15 cellular contexts compared by ENCODE assay signal in the genomic region with DNA sequence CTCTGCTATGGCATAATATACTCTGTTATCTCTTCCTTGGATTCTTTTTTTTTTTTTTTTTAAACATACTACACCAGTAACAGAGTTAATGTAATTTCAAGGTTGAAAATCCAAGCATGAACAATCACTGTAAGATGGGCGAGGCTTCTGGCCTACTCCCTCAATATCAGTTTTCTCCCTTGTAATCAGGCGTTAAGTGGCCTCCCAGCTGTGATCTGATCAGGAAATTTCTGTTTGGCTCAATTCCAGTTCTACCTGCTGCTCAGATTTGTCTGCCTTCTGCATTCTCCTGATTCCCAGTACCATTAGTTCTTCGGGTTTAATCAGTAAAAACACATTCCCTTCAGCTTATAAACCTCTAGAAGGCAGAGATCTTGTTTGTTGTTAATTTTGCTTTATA. TPM values are rescaled to one million over a fixed set of nuclear protein-coding genes. Genes with fewer than 3 reads are reported as not detected.
DNase-seq lines count a peak whose midpoint lies in the region; ATAC-seq and TF ChIP-seq lines count a peak whose summit lies in the region.
"Had no signal": no experiment of that assay in that cellular context is flagged by ENCODE, and none has a peak within 500 bp of the region (broad histone marks: within the 10 kb centered on the region; RNA-seq: fewer than 3 reads in every experiment).

No MANE protein-coding gene starts in this region.

- H3K27me3 ChIP-seq in endodermal cell (ENCODE audit: control insufficient read depth, insufficient read depth, low read length, poor library complexity, severe bottlenecking) (no peaks in the 10 kb centered on the region), esophagus squamous epithelium (no peaks in the 10 kb centered on the region)
- H3K27me3 ChIP-seq: upper lobe of right lung had no signal

- H3K9ac ChIP-seq in endodermal cell (ENCODE audit: extremely low read depth, low read length, poor library complexity, severe bottlenecking), result no peak overlapping the region

- peak; percentile 4 for DNase-seq in Calu3
- DNase-seq in NCI-H1105 (lab: John Stamatoyannopoulos, UW), result peak; percentile 31
- peak; percentile 39 for DNase-seq in NCI-H510A (lab: John Stamatoyannopoulos, UW)
- DNase-seq in endodermal cell, result peak; percentile 80
- DNase-seq in KG1 (lab: John Stamatoyannopoulos, UW), result no peak
- DNase-seq in esophagus squamous epithelium (lab: John Stamatoyannopoulos, UW), result no peak
- DNase-seq: activated CD4-positive, alpha-beta T cell treated with anti-CD3 and anti-CD28 coated beads for 1 hour; activated T-cell treated with anti-CD3 and anti-CD28 coated beads, Interleukin-2, amount 50 U/mL, for 24 hours; kidney glomerular epithelial cell; MV-4-11; naive thymus-derived CD8-positive, alpha-beta T cell; retina; upper lobe of right lung had no signal

- H3K36me3 ChIP-seq in endodermal cell (ENCODE audit: control insufficient read depth, insufficient read depth, low read length) (peaks cover 46% of the 10 kb centered on the region), esophagus squamous epithelium (no peaks in the 10 kb centered on the region)
- H3K36me3 ChIP-seq: upper lobe of right lung had no signal

- H3K9me3 ChIP-seq in endodermal cell (ENCODE audit: control insufficient read depth, low read length) (peaks cover 19% of the 10 kb centered on the region), esophagus squamous epithelium (no peaks in the 10 kb centered on the region)
- H3K9me3 ChIP-seq: upper lobe of right lung had no signal

- H3K4me1 ChIP-seq in endodermal cell (ENCODE audit: control insufficient read depth, insufficient read depth, low read length) (peaks cover 20% of the 10 kb centered on the region), esophagus squamous epithelium (peaks cover 0 to 53% (median 18%) of the 10 kb centered on the region in 3 donors)

- H3K9me3 Mint-ChIP-seq in Calu3 (ENCODE audit: low read depth, unreplicated experiment) (no peaks in the 10 kb centered on the region), endodermal cell (no peaks in the 10 kb centered on the region)
- H3K9me3 Mint-ChIP-seq: activated T-cell treated with anti-CD3 and anti-CD28 coated beads, Interleukin-2, amount 50 U/mL, for 24 hours; naive thymus-derived CD8-positive, alpha-beta T cell had no signal

- H3K27ac Mint-ChIP-seq in Calu3 (ENCODE audit: unreplicated experiment) (no peak overlapping the region), endodermal cell (peak overlapping the region; percentile 60)
- H3K27ac Mint-ChIP-seq: activated T-cell treated with anti-CD3 and anti-CD28 coated beads, Interleukin-2, amount 50 U/mL, for 24 hours had no signal

- CTCF ChIA-PET in Calu3 (lab: Charles Lee), result interaction anchor here (0.7 kb wide), 1 partner anchor 109 kb away, joined by 3 read pairs; no protein-coding TSS in a partner anchor

- no peak overlapping the region for H3K27ac ChIP-seq in endodermal cell (ENCODE audit: low read depth, low read length)
- H3K27ac ChIP-seq in esophagus squamous epithelium, result no peak overlapping the region
- H3K27ac ChIP-seq: upper lobe of right lung had no signal

- no peak for TF ChIP-seq POLR2A in esophagus squamous epithelium (IDR thresholded peaks at IDR 0.05)

- BruUV-seq in Calu3 (replicated peaks; lab: Mats Ljungman, UMichigan), result no TSS peak

- peak overlapping the region; percentile 66 for H3K4me3 ChIP-seq in endodermal cell (ENCODE audit: low read length)
- no peak overlapping the region for H3K4me3 ChIP-seq in esophagus squamous epithelium
- H3K4me3 ChIP-seq: upper lobe of right lung had no signal

- H3K4me3 Mint-ChIP-seq in Calu3 (ENCODE audit: low read depth, unreplicated experiment) (no peak overlapping the region), endodermal cell (peak overlapping the region; percentile 8)
- H3K4me3 Mint-ChIP-seq: activated T-cell treated with anti-CD3 and anti-CD28 coated beads, Interleukin-2, amount 50 U/mL, for 24 hours; naive thymus-derived CD8-positive, alpha-beta T cell had no signal

- H3K4me1 Mint-ChIP-seq in Calu3 (ENCODE audit: low read depth, unreplicated experiment) (peaks cover 5% of the 10 kb centered on the region), endodermal cell (peaks cover 54% of the 10 kb centered on the region)

- no peaks in the 10 kb centered on the region for H3K36me3 Mint-ChIP-seq in Calu3 (ENCODE audit: insufficient read depth, unreplicated experiment)
- peaks cover 22% of the 10 kb centered on the region for H3K36me3 Mint-ChIP-seq in endodermal cell (ENCODE audit: low read depth)

- ATAC-seq in GM18519 (IDR thresholded peaks at IDR 0.05; ENCODE audit: low FRiP score, unreplicated experiment) (no peak), HG03439 (IDR thresholded peaks at IDR 0.05; ENCODE audit: unreplicated experiment) (no peak)
- ATAC-seq: naive thymus-derived CD8-positive, alpha-beta T cell; upper lobe of right lung had no signal

- H3K27me3 Mint-ChIP-seq in Calu3 (ENCODE audit: unreplicated experiment) (no peaks in the 10 kb centered on the region), endodermal cell (ENCODE audit: insufficient read depth) (no peaks in the 10 kb centered on the region)
- H3K27me3 Mint-ChIP-seq: activated T-cell treated with anti-CD3 and anti-CD28 coated beads, Interleukin-2, amount 50 U/mL, for 24 hours; naive thymus-derived CD8-positive, alpha-beta T cell had no signal

- intact Hi-C loops in Calu3 (cut with micrococcal nuclease; ENCODE audit: unreplicated experiment) (loop anchor here (5.0 kb wide), 1 partner anchor 51 kb away; no protein-coding TSS in a partner anchor), esophagus squamous epithelium (cut with DNase I) (no loop called here)

- WGBS in endodermal cell (ENCODE audit: insufficient coverage in 1 of 2, insufficient read length in 1 of 2), 2 experiments, result 46 to 85% methylated on average over 2 to 3 of the region's 3 CpGs
- WGBS in esophagus squamous epithelium, 2 donors, result 59 to 68% methylated on average over 3 of the region's 3 CpGs

- TF ChIP-seq CTCF in Calu3 (IDR thresholded peaks at IDR 0.05; ENCODE audit: unreplicated experiment), result no peak
- no peak for TF ChIP-seq CTCF in endodermal cell (conservative IDR thresholded peaks at IDR 0.05)
- no peak for TF ChIP-seq CTCF in esophagus squamous epithelium (IDR thresholded peaks at IDR 0.05)

RNA-seq across cellular contexts. Expression of a gene that starts 18.6 kb away (rescaled TPM):
- total RNA-seq in Calu3 (2022) (24.8 and 33.4 TPM in 2 replicates), endodermal cell (10 to 100 TPM; 94.4 to 95.0 TPM), esophagus squamous epithelium (10 to 100 TPM in 3 of 4 donors, 1 to 10 TPM in 1; 7.4 to 25.9 (median 23.2) TPM)
- 47.6 TPM for polyA plus RNA-seq in endodermal cell (2013, experiment 1 of 2)
- polyA plus RNA-seq in endodermal cell (2013, experiment 2 of 2), result 53.5 TPM

RNA-seq across cellular contexts. Expression of a gene that starts 38.4 kb away (rescaled TPM):
- 7.4 and 8.9 TPM in 2 replicates for total RNA-seq in Calu3 (2022)
- 10 to 100 TPM; 15.9 to 17.7 TPM for total RNA-seq in endodermal cell
- 12.5 TPM for polyA plus RNA-seq in endodermal cell (2013, experiment 1 of 2)
- polyA plus RNA-seq in endodermal cell (2013, experiment 2 of 2), result 11.6 TPM
- 10 to 100 TPM in 2 of 4 donors, 1 to 10 TPM in 2; 2.1 to 13.7 (median 7.2) TPM for total RNA-seq in esophagus squamous epithelium

Comparison
In these comparisons a context has a peak if more than half of its experiments do, and no peak if none do; other contexts are left out.
1. DNase-seq: peak in Calu3 (single experiment), NCI-H1105 (single experiment), NCI-H510A (single experiment) and endodermal cell (single experiment); none in KG1 (single experiment) and esophagus squamous epithelium (single experiment).